1 cellular context compared by ENCODE assay signal in genomic region chr1:166839600-166840308, GRCh38.
TF ChIP-seq lines count a peak whose summit lies in the region.

No MANE protein-coding gene starts in this region.

TF ChIP-seq in WTC11, 78 proteins besides CTCF, POLR2A, EP300 and RAD21 (continued from another document):
- TF ChIP-seq, protein P1, sequence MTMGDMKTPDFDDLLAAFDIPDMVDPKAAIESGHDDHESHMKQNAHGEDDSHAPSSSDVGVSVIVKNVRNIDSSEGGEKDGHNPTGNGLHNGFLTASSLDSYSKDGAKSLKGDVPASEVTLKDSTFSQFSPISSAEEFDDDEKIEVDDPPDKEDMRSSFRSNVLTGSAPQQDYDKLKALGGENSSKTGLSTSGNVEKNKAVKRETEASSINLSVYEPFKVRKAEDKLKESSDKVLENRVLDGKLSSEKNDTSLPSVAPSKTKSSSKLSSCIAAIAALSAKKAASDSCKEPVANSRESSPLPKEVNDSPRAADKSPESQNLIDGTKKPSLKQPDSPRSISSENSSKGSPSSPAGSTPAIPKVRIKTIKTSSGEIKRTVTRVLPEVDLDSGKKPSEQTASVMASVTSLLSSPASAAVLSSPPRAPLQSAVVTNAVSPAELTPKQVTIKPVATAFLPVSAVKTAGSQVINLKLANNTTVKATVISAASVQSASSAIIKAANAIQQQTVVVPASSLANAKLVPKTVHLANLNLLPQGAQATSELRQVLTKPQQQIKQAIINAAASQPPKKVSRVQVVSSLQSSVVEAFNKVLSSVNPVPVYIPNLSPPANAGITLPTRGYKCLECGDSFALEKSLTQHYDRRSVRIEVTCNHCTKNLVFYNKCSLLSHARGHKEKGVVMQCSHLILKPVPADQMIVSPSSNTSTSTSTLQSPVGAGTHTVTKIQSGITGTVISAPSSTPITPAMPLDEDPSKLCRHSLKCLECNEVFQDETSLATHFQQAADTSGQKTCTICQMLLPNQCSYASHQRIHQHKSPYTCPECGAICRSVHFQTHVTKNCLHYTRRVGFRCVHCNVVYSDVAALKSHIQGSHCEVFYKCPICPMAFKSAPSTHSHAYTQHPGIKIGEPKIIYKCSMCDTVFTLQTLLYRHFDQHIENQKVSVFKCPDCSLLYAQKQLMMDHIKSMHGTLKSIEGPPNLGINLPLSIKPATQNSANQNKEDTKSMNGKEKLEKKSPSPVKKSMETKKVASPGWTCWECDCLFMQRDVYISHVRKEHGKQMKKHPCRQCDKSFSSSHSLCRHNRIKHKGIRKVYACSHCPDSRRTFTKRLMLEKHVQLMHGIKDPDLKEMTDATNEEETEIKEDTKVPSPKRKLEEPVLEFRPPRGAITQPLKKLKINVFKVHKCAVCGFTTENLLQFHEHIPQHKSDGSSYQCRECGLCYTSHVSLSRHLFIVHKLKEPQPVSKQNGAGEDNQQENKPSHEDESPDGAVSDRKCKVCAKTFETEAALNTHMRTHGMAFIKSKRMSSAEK (CRISPR knock-in tag; IDR thresholded peaks at IDR 0.05; ENCODE audit: borderline replicate concordance), result no peak
- no peak for TF ChIP-seq MYBL2 (CRISPR knock-in tag; IDR thresholded peaks at IDR 0.05)
